Comparison of ENCODE assay signal across 9 cellular contexts in the genomic region with DNA sequence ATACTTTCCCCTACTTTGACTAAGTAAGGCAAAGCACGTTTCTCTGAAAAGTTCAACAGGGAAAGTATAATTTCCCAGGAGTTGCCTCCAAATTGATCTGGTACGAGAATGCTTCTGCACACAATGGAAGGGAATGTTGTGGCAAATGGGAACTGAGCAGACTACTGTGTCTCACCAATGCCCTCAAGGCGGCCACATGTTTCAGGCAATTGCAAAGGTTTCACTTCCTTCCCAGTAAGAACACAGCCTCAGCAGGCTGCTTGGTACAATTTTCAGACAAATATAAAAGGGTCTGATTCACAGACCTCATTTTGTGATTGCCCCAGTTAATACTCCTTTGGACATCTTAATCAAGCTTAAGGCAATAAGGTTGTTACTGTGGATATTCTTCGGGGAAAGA.
A peak's percentile ranks its signal among the peaks of the same experiment; 100 is the strongest.
DNase-seq lines count a peak whose midpoint lies in the region; ATAC-seq and TF ChIP-seq lines count a peak whose summit lies in the region.
"Had no signal": no experiment of that assay in that cellular context is flagged by ENCODE, and none has a peak within 500 bp of the region (broad histone marks: within the 10 kb centered on the region; RNA-seq: fewer than 3 reads in every experiment).

No MANE protein-coding gene starts in this region.

- ATAC-seq in GM18498 (IDR thresholded peaks at IDR 0.05; ENCODE audit: unreplicated experiment) (peak; percentile 90), GM21526 (IDR thresholded peaks at IDR 0.05; ENCODE audit: low FRiP score, unreplicated experiment) (peak; percentile 79), HG03565 (IDR thresholded peaks at IDR 0.05; ENCODE audit: unreplicated experiment) (peak; percentile 88), foreskin keratinocyte (peak; percentile 74), HG03097 (IDR thresholded peaks at IDR 0.05; ENCODE audit: low FRiP score, unreplicated experiment) (no peak)

- H3K4me2 ChIP-seq in osteoblast (ENCODE audit: insufficient read depth, low read length), result no peak overlapping the region

- no peaks in the 10 kb centered on the region for H3K4me1 ChIP-seq in foreskin keratinocyte
- H3K4me1 ChIP-seq in stomach, result no peaks in the 10 kb centered on the region
- H3K4me1 ChIP-seq in osteoblast (ENCODE audit: insufficient read depth, low read length), result no peaks in the 10 kb centered on the region

- H3K79me2 ChIP-seq in osteoblast (ENCODE audit: insufficient read depth, low read length), result no peaks in the 10 kb centered on the region

- no peaks in the 10 kb centered on the region for H3K36me3 ChIP-seq in stomach
- H3K36me3 ChIP-seq in osteoblast (ENCODE audit: insufficient read depth, low read length), result no peaks in the 10 kb centered on the region
- H3K36me3 ChIP-seq: neutrophil had no signal

- TF ChIP-seq EP300 in stomach (IDR thresholded peaks at IDR 0.05), result no peak

- H3K9me3 ChIP-seq in stomach (no peaks in the 10 kb centered on the region), osteoblast (ENCODE audit: low read depth, low read length) (no peaks in the 10 kb centered on the region)
- H3K9me3 ChIP-seq: neutrophil had no signal

- TF ChIP-seq CTCF in foreskin keratinocyte (conservative IDR thresholded peaks at IDR 0.05) (no peak), stomach (IDR thresholded peaks at IDR 0.05) (no peak), osteoblast (IDR thresholded peaks at IDR 0.05; ENCODE audit: extremely low read depth, low read depth, low read length) (no peak)

- no peak overlapping the region for H3K4me3 ChIP-seq in stomach
- no peak overlapping the region for H3K4me3 ChIP-seq in osteoblast (ENCODE audit: insufficient read depth, low read length)

- peak; percentile 14 to 51 for DNase-seq in foreskin keratinocyte
- no peak for DNase-seq in stomach
- DNase-seq in osteoblast (ENCODE audit: insufficient read length, low spot score, missing footprints), result no peak
- DNase-seq in HK-2 (ENCODE audit: unreplicated experiment), result no peak

- peaks cover 3% of the 10 kb centered on the region for H3K27me3 ChIP-seq in foreskin keratinocyte
- H3K27me3 ChIP-seq in stomach, result no peaks in the 10 kb centered on the region
- peaks cover 3% of the 10 kb centered on the region for H3K27me3 ChIP-seq in osteoblast (ENCODE audit: insufficient read depth, low read length)
- H3K27me3 ChIP-seq: neutrophil had no signal

- no peak overlapping the region for H2AFZ ChIP-seq in osteoblast (ENCODE audit: low read length)

- no peaks in the 10 kb centered on the region for H4K20me1 ChIP-seq in osteoblast (ENCODE audit: insufficient read depth, low read length)

- WGBS in stomach, 5 donors, result 72 to 88% (median 85%) methylated on average over 4 of the region's 4 CpGs

- no peak for TF ChIP-seq POLR2A in stomach (IDR thresholded peaks at IDR 0.05)

- no peak overlapping the region for H3K27ac ChIP-seq in foreskin keratinocyte
- no peak overlapping the region for H3K27ac ChIP-seq in stomach
- H3K27ac ChIP-seq in osteoblast (ENCODE audit: low read depth, low read length), result no peak overlapping the region
- H3K27ac ChIP-seq: neutrophil had no signal

- intact Hi-C loops in stomach (cut with DNase I; ENCODE audit: low total_unique reads), result no loop called here

Comparison
In these comparisons a context has a peak if more than half of its experiments do, and no peak if none do; other contexts are left out.
1. DNase-seq: peak in foreskin keratinocyte (2 of 2); none in stomach (single experiment), osteoblast (single experiment) and HK-2 (single experiment).